Comparison of ENCODE assay signal across 1 cellular context in genomic region chr18:4007846-4008245, GRCh38.
TF ChIP-seq lines count a peak whose summit lies in the region.

No MANE protein-coding gene starts in this region.

TF ChIP-seq in GM12878, 131 proteins besides CTCF, POLR2A, EP300 and RAD21 (continued from another document):
- no peak for TF ChIP-seq ZBTB40 (IDR thresholded peaks at IDR 0.05; ENCODE audit: borderline replicate concordance)
- peak; percentile 65; the same call in 1 of the 2 replicates for TF ChIP-seq MTA2 (IDR thresholded peaks at IDR 0.05; ENCODE audit: low read depth)
- TF ChIP-seq PML (IDR thresholded peaks at IDR 0.05; ENCODE audit: low read length) = no peak
TF ChIP-seq in GM12878: peak in this region for 2.
